Comparison of ENCODE assay signal across 25 cellular contexts in the genomic region with DNA sequence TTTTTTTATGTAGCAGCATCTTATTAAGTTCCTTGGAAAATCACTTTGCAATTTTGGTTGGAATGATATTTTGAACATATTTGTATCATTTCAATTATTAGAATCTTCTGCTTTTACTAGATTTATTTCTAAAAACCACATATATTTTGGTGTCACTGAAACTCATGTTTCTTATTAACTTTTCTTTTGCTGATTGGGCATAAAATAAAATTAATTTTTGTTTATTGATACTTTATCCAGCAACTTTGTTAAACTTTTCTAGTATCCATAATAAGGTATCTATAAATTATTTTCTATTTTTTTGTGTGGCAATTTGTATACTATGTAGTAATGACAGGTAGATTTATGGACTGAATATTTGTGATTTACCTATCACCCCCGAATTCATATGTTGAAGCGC.
DNase-seq lines count a peak whose midpoint lies in the region; ATAC-seq, FAIRE-seq and TF ChIP-seq lines count a peak whose summit lies in the region.
"Had no signal": no experiment of that assay in that cellular context is flagged by ENCODE, and none has a peak within 500 bp of the region (broad histone marks: within the 10 kb centered on the region; RNA-seq: fewer than 3 reads in every experiment).

No MANE protein-coding gene starts in this region.

- ATAC-seq in HepG2 (no peak), right lobe of liver (no peak), K562 (no peak), HG02938 (IDR thresholded peaks at IDR 0.05; ENCODE audit: unreplicated experiment) (no peak)

- H3K4me2 ChIP-seq in HepG2 (ENCODE audit: low read depth, low read length) (no peak overlapping the region), K562 (ENCODE audit: insufficient read depth, low read length) (no peak overlapping the region)
- H3K4me2 ChIP-seq: BLaER1 had no signal

- no peaks in the 10 kb centered on the region for H3K79me2 ChIP-seq in HepG2 (ENCODE audit: insufficient read depth, low read length)
- no peaks in the 10 kb centered on the region for H3K79me2 ChIP-seq in K562 (ENCODE audit: control insufficient read depth, insufficient read depth, low read length)

- H2AFZ ChIP-seq in HepG2 (ENCODE audit: low read length) (no peak overlapping the region), K562 (ENCODE audit: low read depth, low read length) (no peak overlapping the region)

- H3K9me3 ChIP-seq in HepG2 (ENCODE audit: low read length) (no peaks in the 10 kb centered on the region), right lobe of liver (no peaks in the 10 kb centered on the region), K562 (replicated peaks; ENCODE audit: control insufficient read depth, insufficient read depth, low read depth, low read length) (no peaks in the 10 kb centered on the region), kidney (ENCODE audit: control insufficient read depth in 1 of 2, low read length in 2 of 2) (no peaks in the 10 kb centered on the region)
- H3K9me3 ChIP-seq: BE2C, BLaER1 had no signal

- BruUV-seq in HepG2 (replicated peaks; lab: Mats Ljungman, UMichigan) (no TSS peak), K562 (replicated peaks; lab: Mats Ljungman, UMichigan) (no TSS peak)

- no peak overlapping the region for H3K27ac ChIP-seq in HepG2 (ENCODE audit: extremely low read length, insufficient read depth, low read length)
- no peak overlapping the region for H3K27ac ChIP-seq in right lobe of liver
- no peak overlapping the region for H3K27ac ChIP-seq in K562 (ENCODE audit: extremely low read depth, low read depth, low read length)
- H3K27ac ChIP-seq in kidney (ENCODE audit: low read depth in 2 of 2, low read length in 2 of 2), result no peak overlapping the region
- H3K27ac ChIP-seq: 22Rv1, BLaER1 had no signal

- H3K36me3 ChIP-seq in HepG2 (replicated peaks in 1 of 2; ENCODE audit: control insufficient read depth in 1 of 2, insufficient read depth in 2 of 2, low read length in 2 of 2), result no peaks in the 10 kb centered on the region
- H3K36me3 ChIP-seq in right lobe of liver, result no peaks in the 10 kb centered on the region
- no peaks in the 10 kb centered on the region for H3K36me3 ChIP-seq in K562 (ENCODE audit: control insufficient read depth, insufficient read depth, low read length)
- H3K36me3 ChIP-seq in kidney (ENCODE audit: control insufficient read depth in 1 of 2, insufficient read depth in 2 of 2, low read length in 2 of 2), result no peaks in the 10 kb centered on the region
- H3K36me3 ChIP-seq: BE2C, BLaER1 had no signal

- POLR2A ChIA-PET in HepG2 (lab: Yijun Ruan, JAX), result no interaction called here
- POLR2A ChIA-PET in K562 (lab: Yijun Ruan, JAX), result no interaction called here

- TF ChIP-seq RAD21 in HepG2 (CRISPR knock-in tag; IDR thresholded peaks at IDR 0.05) (no peak), K562 (CRISPR knock-in tag; conservative IDR thresholded peaks at IDR 0.05 in 1 of 2, IDR thresholded peaks at IDR 0.05 in 1 of 2) (no peak)

- in situ Hi-C loops in HepG2 (cut with HindIII; ENCODE audit: extremely low pct_ligation_motif_present, low pct_unique_long_range_greater_than_20kb), result no loop called here
- in situ Hi-C loops in K562 (cut with MboI), result no loop called here

- intact Hi-C loops in HepG2 (cut with micrococcal nuclease; ENCODE audit: unreplicated experiment), result no loop called here
- intact Hi-C loops in right lobe of liver (cut with DNase I), result no loop called here
- intact Hi-C loops in K562 (cut with micrococcal nuclease), result no loop called here
- intact Hi-C loops in kidney (cut with DNase I), result no loop called here

- H3K4me3 ChIP-seq in HepG2 (replicated peaks in 1 of 3; ENCODE audit: insufficient read depth in 1 of 3, low read depth in 2 of 3, low read length in 3 of 3) (no peak overlapping the region), right lobe of liver (no peak overlapping the region), K562 (no peak overlapping the region), kidney (ENCODE audit: low read length in 2 of 2) (no peak overlapping the region)
- H3K4me3 ChIP-seq: BLaER1 had no signal

- no peak for TF ChIP-seq CTCF in HepG2 (CRISPR knock-in tag; IDR thresholded peaks at IDR 0.05)
- no peak for TF ChIP-seq CTCF in right lobe of liver (IDR thresholded peaks at IDR 0.05)
- no peak for TF ChIP-seq CTCF in K562 (IDR thresholded peaks at IDR 0.05 in 2 of 3, conservative IDR thresholded peaks at IDR 0.05 in 1 of 3; ENCODE audit: insufficient read depth in 2 of 3, low read depth in 1 of 3, low read length in 3 of 3)
- TF ChIP-seq CTCF in kidney (IDR thresholded peaks at IDR 0.05; ENCODE audit: borderline replicate concordance, extremely low read depth, insufficient read depth), result no peak

- H3K9ac ChIP-seq in HepG2 (ENCODE audit: insufficient read depth, low read depth, low read length) (no peak overlapping the region), K562 (ENCODE audit: insufficient read depth in 1 of 2, low read depth in 2 of 2, low read length in 2 of 2) (no peak overlapping the region), kidney (ENCODE audit: low read length in 2 of 2) (no peak overlapping the region)
- H3K9ac ChIP-seq: BLaER1 had no signal

- 56% methylated on average over 2 of the region's 2 CpGs for WGBS in HepG2 (ENCODE audit: low lambda C conversion rate)
- WGBS in right lobe of liver (ENCODE audit: insufficient coverage, low coverage, low lambda C conversion rate, missing lambda C conversion rate), result 92% methylated on average over 2 of the region's 2 CpGs
- WGBS in K562 (ENCODE audit: insufficient coverage, low coverage, missing lambda C conversion rate), result 31% methylated on average over 2 of the region's 2 CpGs

- H3K27me3 ChIP-seq in HepG2 (ENCODE audit: control insufficient read depth in 1 of 2, insufficient read depth in 2 of 2, low read length in 2 of 2) (no peaks in the 10 kb centered on the region), right lobe of liver (no peaks in the 10 kb centered on the region), K562 (ENCODE audit: control insufficient read depth in 2 of 2, insufficient read depth in 2 of 2, low read length in 2 of 2) (no peaks in the 10 kb centered on the region)
- H3K27me3 ChIP-seq: BE2C, BLaER1 had no signal

- H4K20me1 ChIP-seq in HepG2 (ENCODE audit: insufficient read depth, low read length) (no peaks in the 10 kb centered on the region), K562 (replicated peaks; ENCODE audit: control insufficient read depth, insufficient read depth, low read length) (no peaks in the 10 kb centered on the region)
- H4K20me1 ChIP-seq: BLaER1 had no signal

- TF ChIP-seq POLR2A in HepG2 (IDR thresholded peaks at IDR 0.05; ENCODE audit: insufficient read depth in 1 of 2, low read depth in 2 of 2, low read length in 2 of 2) (no peak), right lobe of liver (IDR thresholded peaks at IDR 0.05) (no peak), K562 (conservative IDR thresholded peaks at IDR 0.05) (no peak)

- H3K4me1 ChIP-seq in HepG2 (ENCODE audit: insufficient read depth, low read length), result no peaks in the 10 kb centered on the region
- H3K4me1 ChIP-seq in right lobe of liver, result no peaks in the 10 kb centered on the region
- no peaks in the 10 kb centered on the region for H3K4me1 ChIP-seq in K562 (replicated peaks in 1 of 2; ENCODE audit: control insufficient read depth in 2 of 2, insufficient read depth in 2 of 2, low read length in 2 of 2)
- H3K4me1 ChIP-seq in kidney (ENCODE audit: control insufficient read depth in 1 of 2, insufficient read depth in 1 of 2, low read depth in 1 of 2, low read length in 2 of 2), result no peaks in the 10 kb centered on the region
- H3K4me1 ChIP-seq: BE2C, BLaER1 had no signal

- no peak for DNase-seq in HepG2 (ENCODE audit: low spot score)
- no peak for DNase-seq in right lobe of liver
- DNase-seq in K562 (ENCODE audit: extremely low read depth in 1 of 4, low spot score in 3 of 4), result no peak
- no peak for DNase-seq in kidney
- no peak for DNase-seq in A172 (ENCODE audit: low spot score)
- DNase-seq in amniotic stem cell (lab: John Stamatoyannopoulos, UW), result no peak
- DNase-seq: ACHN; BE2C; C1 segment of cervical spinal cord; CD4-positive, alpha-beta memory T cell; CD4-positive, CD25-positive, alpha-beta regulatory T cell; CD8-positive, alpha-beta memory T cell; COR-L47; DMS 273 treated with DMSO at 0.1 percent for 48 hours; DMS153; DMS53; DMS79; DND-41; EL; GF-D8 had no signal

- H3K9me1 ChIP-seq in K562 (ENCODE audit: control insufficient read depth, insufficient read depth, low read length), result no peaks in the 10 kb centered on the region

- FAIRE-seq in HepG2 (lab: Jason Lieb, UNC) (no peak), G401.6 (lab: Jason Lieb, UNC) (peak; percentile 49), K562 (lab: Jason Lieb, UNC) (no peak), kidney (lab: Jason Lieb, UNC) (peak; percentile 61)
- FAIRE-seq: GM12891 had no signal

- CTCF ChIA-PET in HepG2 (lab: Yijun Ruan, JAX; ENCODE audit: low intra/inter-chr PET ratio, low total read pairs), result no interaction called here
- CTCF ChIA-PET in K562 (lab: Yijun Ruan, JAX; ENCODE audit: low intra/inter-chr PET ratio), result no interaction called here

- TF ChIP-seq EP300 in HepG2 (IDR thresholded peaks at IDR 0.05; ENCODE audit: low read depth in 2 of 2, low read length in 2 of 2) (no peak), HepG2 (CRISPR knock-in tag; IDR thresholded peaks at IDR 0.05; ENCODE audit: borderline replicate concordance) (no peak), K562 (IDR thresholded peaks at IDR 0.05; ENCODE audit: low read length) (no peak)

TF ChIP-seq in HepG2, 621 proteins besides CTCF, POLR2A, EP300 and RAD21 (continues in another document):
- TF ChIP-seq TARDBP (CRISPR knock-in tag; IDR thresholded peaks at IDR 0.05), result no peak
- TF ChIP-seq, protein P1, sequence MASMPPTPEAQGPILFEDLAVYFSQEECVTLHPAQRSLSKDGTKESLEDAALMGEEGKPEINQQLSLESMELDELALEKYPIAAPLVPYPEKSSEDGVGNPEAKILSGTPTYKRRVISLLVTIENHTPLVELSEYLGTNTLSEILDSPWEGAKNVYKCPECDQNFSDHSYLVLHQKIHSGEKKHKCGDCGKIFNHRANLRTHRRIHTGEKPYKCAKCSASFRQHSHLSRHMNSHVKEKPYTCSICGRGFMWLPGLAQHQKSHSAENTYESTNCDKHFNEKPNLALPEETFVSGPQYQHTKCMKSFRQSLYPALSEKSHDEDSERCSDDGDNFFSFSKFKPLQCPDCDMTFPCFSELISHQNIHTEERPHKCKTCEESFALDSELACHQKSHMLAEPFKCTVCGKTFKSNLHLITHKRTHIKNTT (CRISPR knock-in tag; IDR thresholded peaks at IDR 0.05), result no peak

TF ChIP-seq in K562, 482 proteins besides CTCF, POLR2A, EP300 and RAD21 (continues in another document):
- TF ChIP-seq ZNF316 (IDR thresholded peaks at IDR 0.05) (peak; percentile 69), ZNF561 (CRISPR knock-in tag; conservative IDR thresholded peaks at IDR 0.05) (no peak)
